Comparison of ENCODE assay signal across 1 cellular context in genomic region chr2:173884403-173884802, GRCh38.
TF ChIP-seq lines count a peak whose summit lies in the region.

No MANE protein-coding gene starts in this region.

TF ChIP-seq in K562, 482 proteins besides CTCF, POLR2A, EP300 and RAD21 (continued from another document):
- TF ChIP-seq CTCFL (IDR thresholded peaks at IDR 0.05; ENCODE audit: borderline replicate concordance, insufficient read depth, low read depth, low read length, poor library complexity, severe bottlenecking) (peak; percentile 65), SMC3 (conservative IDR thresholded peaks at IDR 0.05; ENCODE audit: insufficient read depth, low read depth, low read length) (peak; percentile 47; the same call in 1 of the 2 replicates), ZNF592 (IDR thresholded peaks at IDR 0.05) (no peak), ATF7 (IDR thresholded peaks at IDR 0.05) (0 out of 2 replicates have a peak, but pooled peaks have one; percentile 16), ZNF444 (CRISPR knock-in tag; IDR thresholded peaks at IDR 0.05) (no peak), VEZF1 (CRISPR knock-in tag; IDR thresholded peaks at IDR 0.05) (peak; percentile 54; the same call in 1 of the 2 replicates), BMI1 (IDR thresholded peaks at IDR 0.05; ENCODE audit: low read length) (peak; percentile 12; the same call in 1 of the 2 replicates), THRB (CRISPR knock-in tag; conservative IDR thresholded peaks at IDR 0.05) (no peak)
